Comparison of ENCODE assay signal across 8 cellular contexts in the genomic region with DNA sequence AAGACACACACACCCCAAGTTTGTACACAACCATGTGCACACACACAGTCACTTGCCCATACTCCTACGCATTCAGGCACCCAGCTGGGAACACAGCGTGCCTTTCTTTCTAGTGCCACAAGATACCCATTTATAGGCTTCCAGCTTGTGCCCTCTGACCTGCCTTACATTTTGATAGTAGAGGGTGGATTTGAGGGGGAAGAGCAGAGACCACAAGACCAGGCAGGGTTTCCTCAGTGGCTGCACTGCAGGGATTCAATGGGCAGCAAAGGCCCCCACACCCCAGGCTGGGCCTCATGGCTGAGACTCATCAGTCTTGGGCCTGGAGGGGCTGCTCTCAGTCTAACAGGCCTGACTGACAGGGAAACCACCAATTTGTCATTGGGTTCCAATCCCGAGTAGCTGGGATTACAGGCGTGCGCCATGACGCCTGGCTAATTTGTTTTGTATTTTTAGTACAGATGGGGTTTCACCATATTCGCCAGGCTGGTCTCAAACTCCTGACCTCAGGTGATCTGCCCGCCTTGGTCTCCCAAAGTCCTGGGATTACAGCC. TPM values are rescaled to one million over a fixed set of nuclear protein-coding genes. Genes with fewer than 3 reads are reported as not detected.
DNase-seq lines count a peak whose midpoint lies in the region; ATAC-seq and TF ChIP-seq lines count a peak whose summit lies in the region.

No MANE protein-coding gene starts in this region.

- ATAC-seq in right lobe of liver: no peak
- ATAC-seq in HG03460 (IDR thresholded peaks at IDR 0.05; ENCODE audit: unreplicated experiment): no peak
- no peak for ATAC-seq in HG02973 (IDR thresholded peaks at IDR 0.05; ENCODE audit: unreplicated experiment)

- H3K36me3 ChIP-seq in right lobe of liver (no peaks in the 10 kb centered on the region), subcutaneous abdominal adipose tissue (ENCODE audit: control insufficient read depth in 5 of 5, insufficient read depth in 5 of 5, low read length in 5 of 5) (no peaks in the 10 kb centered on the region)

- no peak overlapping the region for H3K4me3 ChIP-seq in right lobe of liver
- H3K4me3 ChIP-seq in subcutaneous abdominal adipose tissue (ENCODE audit: low read depth in 1 of 5, low read length in 5 of 5): peak overlapping the region in 3 of 5 donors; percentile 29 to 59 (median 56)

- peak; percentile 12 for DNase-seq in SIG-M5 treated with dmso at 0.1 percent for 504 hours (lab: John Stamatoyannopoulos, UW; ENCODE audit: unreplicated experiment)
- no peak for DNase-seq in SIG-M5 (lab: John Stamatoyannopoulos, UW)
- DNase-seq in activated CD8-positive, alpha-beta memory T cell treated with anti-CD3 and anti-CD28 coated beads, Interleukin-2, amount 50 U/mL, for 48 hours: peak; percentile 76
- peak in 1 of 3 donors; percentile 43 for DNase-seq in right lobe of liver
- no peak for DNase-seq in NCI-H345 (lab: John Stamatoyannopoulos, UW)

- H3K27me3 ChIP-seq in right lobe of liver (no peaks in the 10 kb centered on the region), subcutaneous abdominal adipose tissue (ENCODE audit: control insufficient read depth in 5 of 5, insufficient read depth in 4 of 5, low read length in 5 of 5) (no peaks in the 10 kb centered on the region)

- H3K27ac ChIP-seq in right lobe of liver: peak overlapping the region; percentile 62 to 85 (median 76)
- H3K27ac ChIP-seq in subcutaneous abdominal adipose tissue (ENCODE audit: low read depth, low read length): peak overlapping the region; percentile 93

- TF ChIP-seq CTCF in right lobe of liver (IDR thresholded peaks at IDR 0.05): no peak

- WGBS in right lobe of liver (ENCODE audit: insufficient coverage, low coverage, low lambda C conversion rate, missing lambda C conversion rate): 65% methylated on average over 6 of the region's 8 CpGs

- intact Hi-C loops in right lobe of liver (cut with DNase I): no loop called here

- no peak for TF ChIP-seq POLR2A in right lobe of liver (IDR thresholded peaks at IDR 0.05)

- H3K4me1 ChIP-seq in right lobe of liver (peaks cover 0 to 8% (median 3%) of the 10 kb centered on the region in 4 donors), subcutaneous abdominal adipose tissue (ENCODE audit: control insufficient read depth in 5 of 5, insufficient read depth in 5 of 5, low read length in 5 of 5) (peaks cover 20 to 67% (median 58%) of the 10 kb centered on the region in 5 donors)

- H3K9me3 ChIP-seq in right lobe of liver (no peaks in the 10 kb centered on the region), subcutaneous abdominal adipose tissue (ENCODE audit: control insufficient read depth in 5 of 5, low read length in 5 of 5) (no peaks in the 10 kb centered on the region)

- H3K9ac ChIP-seq in subcutaneous abdominal adipose tissue (ENCODE audit: low read length in 5 of 5): peak overlapping the region in 3 of 5 donors; percentile 6 to 76 (median 35)

RNA-seq across cellular contexts. Expression of gene ANKDD1A, which starts 18.8 kb away (rescaled TPM):
- total RNA-seq in right lobe of liver: 1 to 10 TPM in 1 of 6 experiments, under 1 TPM in 5; 0.29 to 1.1 (median 0.47) TPM

RNA-seq across cellular contexts. Expression of gene PLEKHO2, which starts 51.2 kb away (rescaled TPM):
- total RNA-seq in right lobe of liver: 10 to 100 TPM in 1 of 6 experiments, 1 to 10 TPM in 5; 3.9 to 11.8 (median 5.2) TPM

Comparison
In these comparisons a context has a peak if more than half of its experiments do, and no peak if none do; other contexts are left out.
1. DNase-seq: peak in SIG-M5 treated with dmso at 0.1 percent for 504 hours (single experiment) and activated CD8-positive, alpha-beta memory T cell treated with anti-CD3 and anti-CD28 coated beads, Interleukin-2, amount 50 U/mL, for 48 hours (single experiment); none in SIG-M5 (single experiment) and NCI-H345 (single experiment).
2. H3K4me3 ChIP-seq: peak in subcutaneous abdominal adipose tissue (3 of 5); none in right lobe of liver (0 of 3).